Comparison of ENCODE assay signal across 9 cellular contexts in the genomic region with DNA sequence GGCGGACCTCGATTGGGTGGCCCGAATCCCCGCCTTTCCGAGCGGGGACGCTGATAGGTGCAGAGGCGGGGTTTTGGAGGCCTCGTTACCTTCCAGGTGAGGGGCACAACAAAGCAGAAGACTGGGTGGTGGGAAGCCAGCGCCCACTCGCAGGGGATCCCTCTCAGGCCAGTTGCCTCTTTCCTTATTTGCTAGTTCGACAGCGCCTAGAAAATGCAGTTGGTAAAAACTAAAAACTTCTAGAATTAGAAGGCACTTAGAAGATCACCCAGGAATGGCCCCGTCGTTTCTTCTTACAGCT. TPM values are rescaled to one million over a fixed set of nuclear protein-coding genes. Genes with fewer than 3 reads are reported as not detected.
DNase-seq lines count a peak whose midpoint lies in the region; ATAC-seq and TF ChIP-seq lines count a peak whose summit lies in the region.
"Had no signal": no experiment of that assay in that cellular context is flagged by ENCODE, and none has a peak within 500 bp of the region (broad histone marks: within the 10 kb centered on the region; RNA-seq: fewer than 3 reads in every experiment).

No MANE protein-coding gene starts in this region.

- H3K23ac ChIP-seq in IMR-90 (ENCODE audit: low read depth, low read length), result no peak overlapping the region

- peak overlapping the region; percentile 99 for H3K4me3 ChIP-seq in ACC112 (ENCODE audit: low read depth, low read length)
- H3K4me3 ChIP-seq in IMR-90 (ENCODE audit: insufficient read depth, low read depth, low read length), result peak overlapping the region; percentile 42
- H3K4me3 ChIP-seq in muscle layer of colon (ENCODE audit: low read depth in 1 of 2, low read length in 2 of 2), result peak overlapping the region; percentile 20 to 47

- H4K91ac ChIP-seq in IMR-90 (ENCODE audit: insufficient read depth, low read depth, low read length), result no peak overlapping the region

- peaks cover 21% of the 10 kb centered on the region for H3K4me1 ChIP-seq in ACC112 (ENCODE audit: control insufficient read depth, insufficient read depth, low read length, unreplicated experiment)
- peaks cover 7% of the 10 kb centered on the region for H3K4me1 ChIP-seq in IMR-90 (ENCODE audit: control insufficient read depth, insufficient read depth, low read length)
- H3K4me1 ChIP-seq in muscle layer of colon (ENCODE audit: insufficient read depth, low read length), result peaks cover 47% of the 10 kb centered on the region

- H4K8ac ChIP-seq in IMR-90 (ENCODE audit: low read depth in 2 of 2, low read length in 2 of 2), result no peak overlapping the region; a peak in 1 of 4 replicates

- peaks cover 51% of the 10 kb centered on the region for H3K4me1 Mint-ChIP-seq in central memory CD8-positive, alpha-beta T cell

- 13% methylated on average over 2 of the region's 15 CpGs; no CpG with 5 or more reads in 1 of the 2 experiments for WGBS in IMR-90 (ENCODE audit: extremely low coverage in 2 of 2, insufficient read length in 1 of 2), 2 experiments

- no peak overlapping the region for H3K56ac ChIP-seq in IMR-90 (ENCODE audit: extremely low read depth, insufficient read depth, low read length)

- TF ChIP-seq POLR2A in IMR-90 (IDR thresholded peaks at IDR 0.05; ENCODE audit: low read depth, low read length) (no peak), GM18505 (IDR thresholded peaks at IDR 0.05; ENCODE audit: borderline replicate concordance, extremely low read depth, insufficient read depth, insufficient read length) (no peak)

- intact Hi-C loops in IMR-90 (cut with micrococcal nuclease), result loop anchor here (2.0 kb wide), 2 partner anchors 62 to 80 kb away; no protein-coding TSS in a partner anchor

- in situ Hi-C loops in IMR-90 (cut with MboI; ENCODE audit: low sequenced_read_pairs), result loop anchor here (10.0 kb wide), 1 partner anchor 224 kb away; no protein-coding TSS in a partner anchor

- H3K18ac ChIP-seq in IMR-90 (ENCODE audit: low read depth, low read length), result no peak overlapping the region

- TF ChIP-seq RAD21 in IMR-90 (IDR thresholded peaks at IDR 0.05; ENCODE audit: low read length), result no peak

- H3K9me3 Mint-ChIP-seq in central memory CD8-positive, alpha-beta T cell, result no peaks in the 10 kb centered on the region

- H3K79me1 ChIP-seq in IMR-90 (ENCODE audit: low read depth in 1 of 2, low read length in 2 of 2), result peaks cover 23 to 59% of the 10 kb centered on the region in 2 experiments

- H3K27ac ChIP-seq in ACC112 (ENCODE audit: low read depth, low read length) (no peak overlapping the region), IMR-90 (ENCODE audit: insufficient read depth, low read length) (no peak overlapping the region), muscle layer of colon (ENCODE audit: low read depth, low read length) (no peak overlapping the region)

- ATAC-seq in IMR-90 (ENCODE audit: low read depth) (no peak), GM18505 (IDR thresholded peaks at IDR 0.05; ENCODE audit: unreplicated experiment) (no peak), GM21423 (IDR thresholded peaks at IDR 0.05; ENCODE audit: unreplicated experiment) (no peak)
- no peak for ATAC-seq in central memory CD8-positive, alpha-beta T cell (replicated peaks; ENCODE audit: extremely low read depth, poor library complexity, severe bottlenecking)

- H3K79me2 ChIP-seq in ACC112 (ENCODE audit: control insufficient read depth, insufficient read depth, low read length, unreplicated experiment), result peaks cover 54% of the 10 kb centered on the region

- H2AK9ac ChIP-seq in IMR-90 (replicated peaks; ENCODE audit: low read depth, low read length, poor library complexity), result peak overlapping the region; percentile 99

- H3K27me3 ChIP-seq in ACC112 (ENCODE audit: insufficient read depth, low read length) (no peaks in the 10 kb centered on the region), IMR-90 (ENCODE audit: control insufficient read depth, insufficient read depth, low read length) (no peaks in the 10 kb centered on the region), muscle layer of colon (ENCODE audit: control insufficient read depth in 1 of 2, insufficient read depth in 2 of 2, low read length in 2 of 2) (no peaks in the 10 kb centered on the region)

- H4K20me1 ChIP-seq in IMR-90 (ENCODE audit: insufficient read depth, low read length), result peaks cover 49% of the 10 kb centered on the region

- no TSS peak for BruUV-seq in IMR-90 (replicated peaks; lab: Mats Ljungman, UMichigan)

- H3K9me3 ChIP-seq in IMR-90 (ENCODE audit: control insufficient read depth, insufficient read depth, low read length) (no peaks in the 10 kb centered on the region), muscle layer of colon (ENCODE audit: low read length) (no peaks in the 10 kb centered on the region)

- no peak overlapping the region for H2BK20ac ChIP-seq in IMR-90 (ENCODE audit: low read depth, low read length)

- no peak overlapping the region for H2BK15ac ChIP-seq in IMR-90 (ENCODE audit: low read depth, low read length)

- H3K4me3 Mint-ChIP-seq in central memory CD8-positive, alpha-beta T cell, result peak overlapping the region; percentile 97

- CTCF ChIA-PET in IMR-90 (lab: Yijun Ruan, JAX), result no interaction called here

- H2BK120ac ChIP-seq in IMR-90 (ENCODE audit: low read depth, low read length), result no peak overlapping the region

- no peak overlapping the region for H3K4ac ChIP-seq in IMR-90 (ENCODE audit: low read depth, low read length)

- H3K36me3 Mint-ChIP-seq in central memory CD8-positive, alpha-beta T cell (ENCODE audit: insufficient read depth), result peaks cover 56% of the 10 kb centered on the region

- H2AK5ac ChIP-seq in IMR-90 (ENCODE audit: low read depth, low read length), result no peak overlapping the region

- peak overlapping the region; percentile 82 for H3K4me2 ChIP-seq in IMR-90 (ENCODE audit: low read depth, low read length)

- peaks cover 24% of the 10 kb centered on the region for H3K9me1 ChIP-seq in IMR-90 (ENCODE audit: insufficient read depth, low read length)

- H2BK5ac ChIP-seq in IMR-90 (ENCODE audit: low read depth, low read length, poor library complexity, severe bottlenecking), result no peak overlapping the region

- dilution Hi-C loops in IMR-90 (cut with HindIII; ENCODE audit: low sequenced_read_pairs, unreplicated experiment), result no loop called here

- H3K27me3 Mint-ChIP-seq in central memory CD8-positive, alpha-beta T cell, result no peaks in the 10 kb centered on the region

- H4K5ac ChIP-seq in IMR-90 (ENCODE audit: low read depth, low read length), result no peak overlapping the region

- POLR2A ChIA-PET in IMR-90 (lab: Charles Lee; ENCODE audit: unreplicated experiment), result no interaction called here

- DNase-seq in IMR-90, result no peak
- no peak for DNase-seq in central memory CD8-positive, alpha-beta T cell (ENCODE audit: low spot score in 2 of 2)
- DNase-seq in hippocampal formation (lab: John Stamatoyannopoulos, UW), result no peak
- DNase-seq in effector CD4-positive, alpha-beta T cell, result no peak

- no peak for TF ChIP-seq CTCF in IMR-90 (conservative IDR thresholded peaks at IDR 0.05; ENCODE audit: low read depth, low read length)

- peak overlapping the region; percentile 99 for H3K27ac Mint-ChIP-seq in central memory CD8-positive, alpha-beta T cell (ENCODE audit: low read depth)

- H3K14ac ChIP-seq in IMR-90 (replicated peaks; ENCODE audit: low read depth, low read length), result no peak overlapping the region

- H3K36me3 ChIP-seq in ACC112 (ENCODE audit: insufficient read depth, low read length) (peaks cover 24% of the 10 kb centered on the region), IMR-90 (ENCODE audit: control insufficient read depth, insufficient read depth, low read length) (peaks cover 11% of the 10 kb centered on the region), muscle layer of colon (ENCODE audit: insufficient read depth, low read length) (peaks cover 17% of the 10 kb centered on the region)

- no peak overlapping the region for H3K9ac ChIP-seq in IMR-90 (ENCODE audit: low read depth, low read length)
- no peak overlapping the region for H3K9ac ChIP-seq in muscle layer of colon (ENCODE audit: low read length)

- H2AFZ ChIP-seq in ACC112 (ENCODE audit: low read length, unreplicated experiment) (no peak overlapping the region), IMR-90 (replicated peaks; ENCODE audit: low read length, poor library complexity) (peak overlapping the region; percentile 98)

TF ChIP-seq in IMR-90, 13 proteins besides CTCF, POLR2A, EP300 and RAD21:
- TF ChIP-seq MAZ (IDR thresholded peaks at IDR 0.05; ENCODE audit: borderline replicate concordance, low read depth, low read length), result no peak
- no peak for TF ChIP-seq CHD1 (IDR thresholded peaks at IDR 0.05; ENCODE audit: low read depth, low read length)
- TF ChIP-seq CEBPB (IDR thresholded peaks at IDR 0.05; ENCODE audit: low read depth, low read length), result no peak
- TF ChIP-seq RFX5 (IDR thresholded peaks at IDR 0.05; ENCODE audit: low read depth, low read length), result no peak
- TF ChIP-seq BHLHE40 (IDR thresholded peaks at IDR 0.05; ENCODE audit: low read depth, low read length), result no peak
- no peak for TF ChIP-seq NFE2L2 (IDR thresholded peaks at IDR 0.05; ENCODE audit: low read depth, low read length)
- TF ChIP-seq MAFK (IDR thresholded peaks at IDR 0.05; ENCODE audit: low read depth, low read length), result no peak
- TF ChIP-seq, protein P1, sequence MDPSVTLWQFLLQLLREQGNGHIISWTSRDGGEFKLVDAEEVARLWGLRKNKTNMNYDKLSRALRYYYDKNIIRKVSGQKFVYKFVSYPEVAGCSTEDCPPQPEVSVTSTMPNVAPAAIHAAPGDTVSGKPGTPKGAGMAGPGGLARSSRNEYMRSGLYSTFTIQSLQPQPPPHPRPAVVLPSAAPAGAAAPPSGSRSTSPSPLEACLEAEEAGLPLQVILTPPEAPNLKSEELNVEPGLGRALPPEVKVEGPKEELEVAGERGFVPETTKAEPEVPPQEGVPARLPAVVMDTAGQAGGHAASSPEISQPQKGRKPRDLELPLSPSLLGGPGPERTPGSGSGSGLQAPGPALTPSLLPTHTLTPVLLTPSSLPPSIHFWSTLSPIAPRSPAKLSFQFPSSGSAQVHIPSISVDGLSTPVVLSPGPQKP (IDR thresholded peaks at IDR 0.05; ENCODE audit: borderline replicate concordance, low read depth, low read length), result no peak
- TF ChIP-seq RCOR1 (IDR thresholded peaks at IDR 0.05; ENCODE audit: insufficient replicate concordance, low read length), result no peak
- TF ChIP-seq SMC3 (IDR thresholded peaks at IDR 0.05; ENCODE audit: low read depth, low read length), result no peak

RNA-seq across cellular contexts. Expression of gene KAT7, which starts 0.7 kb away (rescaled TPM):
- total RNA-seq in IMR-90 (2012; rRNA removed), result 20.6 and 21.9 TPM in 2 replicates
- 15.6 and 16.9 TPM in 2 replicates for polyA plus RNA-seq in IMR-90 (2012; rRNA removed)
- 5.6 and 11.1 TPM in 2 replicates for polyA plus RNA-seq in IMR-90 (2012; cell fraction: cytosol; rRNA removed)
- 6.1 and 21.2 TPM in 2 replicates for polyA plus RNA-seq in IMR-90 (2012; cell fraction: nucleus; rRNA removed; ENCODE audit: low replicate concordance)

RNA-seq across cellular contexts. Expression of gene FAM117A, which starts 25.3 kb away (rescaled TPM):
- total RNA-seq in IMR-90 (2012; rRNA removed), result 0.56 and 0.72 TPM in 2 replicates
- polyA plus RNA-seq in IMR-90 (2012; rRNA removed), result 3.4 and 4.5 TPM in 2 replicates
- 2.4 and 4.4 TPM in 2 replicates for polyA plus RNA-seq in IMR-90 (2012; cell fraction: cytosol; rRNA removed)
- polyA plus RNA-seq in IMR-90 (2012; cell fraction: nucleus; rRNA removed; ENCODE audit: low replicate concordance), result 3.8 and 6.4 TPM in 2 replicates

RNA-seq across cellular contexts. Expression of gene TAC4, which starts 58.6 kb away (rescaled TPM):
- not detected in 2 replicates for total RNA-seq in IMR-90 (2012; rRNA removed)
- not detected in 2 replicates for polyA plus RNA-seq in IMR-90 (2012; rRNA removed)
- polyA plus RNA-seq in IMR-90 (2012; cell fraction: cytosol; rRNA removed), result not detected in 2 replicates
- not detected in 2 replicates for polyA plus RNA-seq in IMR-90 (2012; cell fraction: nucleus; rRNA removed; ENCODE audit: low replicate concordance)
- total RNA-seq: HT1080 had no signal

Comparison
In these comparisons a context has a peak if more than half of its experiments do, and no peak if none do; other contexts are left out.
1. H3K4me3 ChIP-seq: peak in every context shown above with its lines; median percentile 99 in ACC112; 42 in IMR-90; 34 in muscle layer of colon.